ENCODE assay signal across 29 cellular contexts in genomic region chr2:149044500-149044899, GRCh38. TPM values are rescaled to one million over a fixed set of nuclear protein-coding genes. Genes with fewer than 3 reads are reported as not detected.
"Had no signal": no experiment of that assay in that cellular context is flagged by ENCODE, and none has a peak within 500 bp of the region (broad histone marks: within the 10 kb centered on the region; RNA-seq: fewer than 3 reads in every experiment).

No MANE protein-coding gene starts in this region.

- H3K27ac Mint-ChIP-seq: dendritic cell treated with granulocyte-macrophage colony-stimulating factor and Interleukin-4, amounts not matched to agents 40 ng/mL and 50 ng/mL, for 4 days; effector memory CD8-positive, alpha-beta T cell; endodermal cell had no signal

- H3K27me3 ChIP-seq: colonic mucosa, foreskin keratinocyte had no signal

- H2AFZ ChIP-seq: hepatocyte had no signal

- H3K9me3 ChIP-seq: colonic mucosa, esophagus squamous epithelium, gastrocnemius medialis had no signal

- ATAC-seq: effector memory CD8-positive, alpha-beta T cell; esophagus mucosa; foreskin keratinocyte; gastrocnemius medialis; gastroesophageal sphincter; heart left ventricle; heart right ventricle had no signal

- DNase-seq: colonic mucosa; cortex of kidney; dermis blood vessel endothelial cell; dorsolateral prefrontal cortex; effector CD4-positive, alpha-beta T cell; effector memory CD4-positive, alpha-beta T cell; effector memory CD8-positive, alpha-beta T cell; endodermal cell; erythroblast; esophagus squamous epithelium; foreskin fibroblast; foreskin keratinocyte; foreskin melanocyte; gastrocnemius medialis; head of caudate nucleus; heart left ventricle; heart right ventricle had no signal

- H3K27ac ChIP-seq: colonic mucosa, coronary artery, dorsolateral prefrontal cortex, epithelial cell of prostate, esophagus muscularis mucosa, esophagus squamous epithelium, foreskin keratinocyte, gastrocnemius medialis, gastroesophageal sphincter, heart left ventricle, heart right ventricle, hepatocyte had no signal

- H3K4me2 ChIP-seq: hepatocyte had no signal

- H3K4me3 Mint-ChIP-seq: dendritic cell treated with granulocyte-macrophage colony-stimulating factor and Interleukin-4, amounts not matched to agents 40 ng/mL and 50 ng/mL, for 4 days; effector memory CD8-positive, alpha-beta T cell; endodermal cell had no signal

- H3K36me3 ChIP-seq: colonic mucosa, esophagus muscularis mucosa, esophagus squamous epithelium, gastrocnemius medialis, gastroesophageal sphincter, heart left ventricle, heart right ventricle had no signal

- H3K4me3 ChIP-seq: colonic mucosa, coronary artery, dorsolateral prefrontal cortex, esophagus muscularis mucosa, esophagus squamous epithelium, gastrocnemius medialis, gastroesophageal sphincter, heart left ventricle, heart right ventricle, hepatocyte had no signal

- FAIRE-seq: endometrium, endothelial cell of umbilical vein, frontal cortex had no signal

- H3K4me1 ChIP-seq: colonic mucosa, esophagus muscularis mucosa, foreskin keratinocyte, gastrocnemius medialis, gastroesophageal sphincter, heart left ventricle, heart right ventricle had no signal

RNA-seq across cellular contexts. Expression of gene LYPD6B, which starts 6.0 kb away (rescaled TPM):
- total RNA-seq: dermis blood vessel endothelial cell, dermis microvascular lymphatic vessel endothelial cell, endothelial cell of umbilical vein, esophagus muscularis mucosa, fibroblast of lung, gastrocnemius medialis, heart left ventricle had no signal
- polyA plus RNA-seq: endothelial cell of umbilical vein, heart left ventricle, heart right ventricle had no signal
